In the genomic region with DNA sequence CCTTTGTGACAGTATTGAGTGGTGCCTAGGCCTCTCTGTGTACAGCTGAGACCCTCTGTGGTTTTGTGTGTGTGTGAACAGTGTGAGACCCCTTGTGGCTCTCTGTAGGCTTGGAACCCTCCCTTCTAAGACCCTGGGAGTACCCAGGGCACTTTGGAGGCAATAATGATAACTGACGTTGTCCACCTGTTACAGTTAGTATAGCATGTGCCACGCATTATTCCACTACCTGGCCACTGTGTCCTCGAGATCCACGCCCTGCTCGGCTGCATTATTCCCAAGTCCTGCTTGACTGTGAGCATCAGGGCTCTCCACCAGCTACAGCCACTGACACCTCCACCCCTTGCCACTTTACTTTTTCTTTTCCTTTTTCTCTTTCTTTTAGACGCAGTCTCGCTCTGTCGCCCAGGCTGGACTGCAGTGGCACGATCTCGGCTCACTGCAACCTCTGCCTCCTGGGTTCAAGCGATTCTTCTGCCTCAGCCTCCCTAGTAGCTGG, we compare ENCODE assay signal across 9 cellular contexts. TPM values are rescaled to one million over a fixed set of nuclear protein-coding genes. Genes with fewer than 3 reads are reported as not detected.
DNase-seq lines count a peak whose midpoint lies in the region; ATAC-seq and TF ChIP-seq lines count a peak whose summit lies in the region.
"Had no signal": no experiment of that assay in that cellular context is flagged by ENCODE, and none has a peak within 500 bp of the region (broad histone marks: within the 10 kb centered on the region; RNA-seq: fewer than 3 reads in every experiment).

No MANE protein-coding gene starts in this region.

- H3K4me1 ChIP-seq in OCI-LY7 (ENCODE audit: insufficient read depth, low read length, poor library complexity, severe bottlenecking) = peaks cover 57% of the 10 kb centered on the region
- peaks cover 65 to 85% (median 81%) of the 10 kb centered on the region in 4 donors for H3K4me1 ChIP-seq in esophagus muscularis mucosa
- H3K4me1 ChIP-seq in sigmoid colon = peaks cover 0 to 50% (median 42%) of the 10 kb centered on the region in 4 donors

- peak overlapping the region; percentile 88 for H3K27ac ChIP-seq in OCI-LY7 (ENCODE audit: low read depth, low read length, poor library complexity, severe bottlenecking)
- peak overlapping the region; percentile 93 to 100 (median 99) for H3K27ac ChIP-seq in esophagus muscularis mucosa (replicated peaks in 1 of 4)
- peak overlapping the region in 3 of 4 donors; percentile 99 to 100 (median 99) for H3K27ac ChIP-seq in sigmoid colon

- H3K27me3 ChIP-seq in esophagus muscularis mucosa (no peaks in the 10 kb centered on the region), sigmoid colon (no peaks in the 10 kb centered on the region)

- whole genome bisulfite sequencing in esophagus muscularis mucosa = 89% methylated on average over 11 of the region's 11 CpGs
- WGBS in sigmoid colon, 2 donors = 59 to 79% methylated on average over 11 of the region's 11 CpGs

- peaks cover 69% of the 10 kb centered on the region for H3K79me2 ChIP-seq in OCI-LY7 (ENCODE audit: insufficient read depth, low read depth, low read length)

- H3K9me3 ChIP-seq in OCI-LY7 (ENCODE audit: low read length) (no peaks in the 10 kb centered on the region), esophagus muscularis mucosa (no peaks in the 10 kb centered on the region), sigmoid colon (no peaks in the 10 kb centered on the region)

- intact Hi-C loops in OCI-LY7 (cut with micrococcal nuclease; ENCODE audit: unreplicated experiment) (loop anchor here (2.0 kb wide), 1 partner anchor 29 kb away; no protein-coding TSS in a partner anchor), esophagus muscularis mucosa (cut with DNase I) (no loop called here), sigmoid colon (cut with DNase I) (no loop called here)

- no peaks in the 10 kb centered on the region for H3K9me2 ChIP-seq in OCI-LY7 (ENCODE audit: insufficient read depth, low read length)

- TF ChIP-seq CTCF in GM13977 (IDR thresholded peaks at IDR 0.05; ENCODE audit: extremely low read depth, insufficient read depth, missing control alignments) (no peak), OCI-LY7 (conservative IDR thresholded peaks at IDR 0.05; ENCODE audit: low read length) (no peak), esophagus muscularis mucosa (IDR thresholded peaks at IDR 0.05) (no peak), sigmoid colon (IDR thresholded peaks at IDR 0.05) (no peak)

- H3K4me3 ChIP-seq in OCI-LY7 (ENCODE audit: low read depth, low read length, poor library complexity, severe bottlenecking) (peak overlapping the region; percentile 73), esophagus muscularis mucosa (peak overlapping the region in 2 of 4 donors; percentile 98 to 99), sigmoid colon (peak overlapping the region in 1 of 4 donors; percentile 99)

- no TSS peak for BruUV-seq in OCI-LY7 (replicated peaks; lab: Mats Ljungman, UMichigan)

- H2AFZ ChIP-seq in OCI-LY7 (ENCODE audit: low read length) = no peak overlapping the region

- POLR2A ChIA-PET in OCI-LY7 (lab: Charles Lee) = no interaction called here

- in situ Hi-C loops in GM13977 (cut with MboI; ENCODE audit: low pct_unique_long_range_greater_than_20kb, low sequenced_read_pairs, unreplicated experiment) = no loop called here
- in situ Hi-C loops in KBM-7 (cut with MboI; ENCODE audit: low pct_unique_long_range_greater_than_20kb, low sequenced_read_pairs) = no loop called here

- no peak for TF ChIP-seq EP300 in esophagus muscularis mucosa (IDR thresholded peaks at IDR 0.05)
- TF ChIP-seq EP300 in sigmoid colon (IDR thresholded peaks at IDR 0.05) = no peak

- TF ChIP-seq POLR2A in esophagus muscularis mucosa (IDR thresholded peaks at IDR 0.05; ENCODE audit: low read depth) = no peak
- no peak for TF ChIP-seq POLR2A in sigmoid colon (IDR thresholded peaks at IDR 0.05)

- peak overlapping the region; percentile 95 for H3K4me2 ChIP-seq in OCI-LY7 (ENCODE audit: low read length)

- CTCF ChIA-PET in OCI-LY7 (lab: Charles Lee; ENCODE audit: unreplicated experiment) = no interaction called here

- ATAC-seq in HG03025 (IDR thresholded peaks at IDR 0.05; ENCODE audit: low FRiP score, unreplicated experiment) (no peak), GM21619 (IDR thresholded peaks at IDR 0.05; ENCODE audit: unreplicated experiment) (no peak)

- peaks cover 56% of the 10 kb centered on the region for H3K36me3 ChIP-seq in OCI-LY7 (ENCODE audit: insufficient read depth, low read length)
- peaks cover 0 to 40% (median 17%) of the 10 kb centered on the region in 4 donors for H3K36me3 ChIP-seq in esophagus muscularis mucosa
- peaks cover 0 to 10% (median 0%) of the 10 kb centered on the region in 4 donors for H3K36me3 ChIP-seq in sigmoid colon

- DNase-seq in GM13977 (ENCODE audit: low spot score) = peak; percentile 13
- no peak for DNase-seq in OCI-LY7 (ENCODE audit: low spot score)
- DNase-seq in esophagus muscularis mucosa (ENCODE audit: extremely low spot score) = no peak
- no peak for DNase-seq in sigmoid colon
- no peak for DNase-seq in KBM-7
- DNase-seq: Kasumi-1 had no signal

- H4K20me1 ChIP-seq in OCI-LY7 (ENCODE audit: insufficient read depth, low read length) = peaks cover 10% of the 10 kb centered on the region; the same call in 1 of the 2 replicates

RNA-seq across cellular contexts. Expression of gene GRAMD1A, which starts 2.0 kb away (rescaled TPM):
- 67.9 and 84.2 TPM in 2 replicates for total RNA-seq in OCI-LY7 (2014; rRNA removed; shearing (Covaris generic))
- total RNA-seq in OCI-LY7 (2022) (124 and 133 TPM in 2 replicates), esophagus muscularis mucosa (10 to 100 TPM; 27.8 to 55.3 (median 52.1) TPM), sigmoid colon (10 to 100 TPM; 27.1 to 58.9 (median 43.0) TPM)
- 10 to 100 TPM in 2 of 3 donors, 1 to 10 TPM in 1; 5.1 to 41.1 (median 12.0) TPM for polyA plus RNA-seq in sigmoid colon

RNA-seq across cellular contexts. Expression of gene SCN1B, which starts 28.2 kb away (rescaled TPM):
- 0.41 and 0.59 TPM in 2 replicates for total RNA-seq in OCI-LY7 (2014; rRNA removed; shearing (Covaris generic))
- total RNA-seq in OCI-LY7 (2022) (3.1 and 3.6 TPM in 2 replicates), esophagus muscularis mucosa (10 to 100 TPM in 3 of 4 donors, 1 to 10 TPM in 1; 8.3 to 15.7 (median 12.8) TPM), sigmoid colon (10 to 100 TPM in 1 of 4 donors, 1 to 10 TPM in 3; 3.0 to 10.0 (median 6.6) TPM)
- 1 to 10 TPM; 4.5 to 9.6 (median 4.9) TPM for polyA plus RNA-seq in sigmoid colon

RNA-seq across cellular contexts. Expression of gene ZNF792, which starts 38.1 kb away (rescaled TPM):
- 8.0 and 8.3 TPM in 2 replicates for total RNA-seq in OCI-LY7 (2014; rRNA removed; shearing (Covaris generic))
- total RNA-seq in OCI-LY7 (2022) (9.5 TPM in 2 replicates), esophagus muscularis mucosa (1 to 10 TPM; 4.6 to 8.4 (median 6.4) TPM), sigmoid colon (1 to 10 TPM; 3.1 to 6.4 (median 4.2) TPM)
- polyA plus RNA-seq in sigmoid colon = 1 to 10 TPM; 1.4 to 3.0 (median 1.8) TPM

RNA-seq across cellular contexts. Expression of gene HPN, which starts 39.4 kb away (rescaled TPM):
- total RNA-seq in OCI-LY7 (2014; rRNA removed; shearing (Covaris generic)) = 0.19 TPM in 1 of 2 replicates, not detected in the other
- total RNA-seq in OCI-LY7 (2022) = 0.17 TPM in 1 of 2 replicates, not detected in the other
- under 1 TPM in 3 of 4 donors, not detected in 1; 0.33 to 0.86 (median 0.58) TPM for total RNA-seq in esophagus muscularis mucosa
- under 1 TPM in 3 of 4 donors, not detected in 1; 0.36 to 0.95 (median 0.66) TPM for total RNA-seq in sigmoid colon
- polyA plus RNA-seq in sigmoid colon = 1 to 10 TPM in 1 of 3 donors, under 1 TPM in 1, not detected in 1; 0.61 to 1.8 TPM
- total RNA-seq: RPMI7951 had no signal
